1 cellular context compared by ENCODE assay signal in genomic region chr13:41978007-41978406, GRCh38.
A peak's percentile ranks its signal among the peaks of the same experiment; 100 is the strongest.
TF ChIP-seq lines count a peak whose summit lies in the region.

No MANE protein-coding gene starts in this region.

TF ChIP-seq in GM12878, 131 proteins besides CTCF, POLR2A, EP300 and RAD21 (continued from another document):
- TF ChIP-seq, protein P1, sequence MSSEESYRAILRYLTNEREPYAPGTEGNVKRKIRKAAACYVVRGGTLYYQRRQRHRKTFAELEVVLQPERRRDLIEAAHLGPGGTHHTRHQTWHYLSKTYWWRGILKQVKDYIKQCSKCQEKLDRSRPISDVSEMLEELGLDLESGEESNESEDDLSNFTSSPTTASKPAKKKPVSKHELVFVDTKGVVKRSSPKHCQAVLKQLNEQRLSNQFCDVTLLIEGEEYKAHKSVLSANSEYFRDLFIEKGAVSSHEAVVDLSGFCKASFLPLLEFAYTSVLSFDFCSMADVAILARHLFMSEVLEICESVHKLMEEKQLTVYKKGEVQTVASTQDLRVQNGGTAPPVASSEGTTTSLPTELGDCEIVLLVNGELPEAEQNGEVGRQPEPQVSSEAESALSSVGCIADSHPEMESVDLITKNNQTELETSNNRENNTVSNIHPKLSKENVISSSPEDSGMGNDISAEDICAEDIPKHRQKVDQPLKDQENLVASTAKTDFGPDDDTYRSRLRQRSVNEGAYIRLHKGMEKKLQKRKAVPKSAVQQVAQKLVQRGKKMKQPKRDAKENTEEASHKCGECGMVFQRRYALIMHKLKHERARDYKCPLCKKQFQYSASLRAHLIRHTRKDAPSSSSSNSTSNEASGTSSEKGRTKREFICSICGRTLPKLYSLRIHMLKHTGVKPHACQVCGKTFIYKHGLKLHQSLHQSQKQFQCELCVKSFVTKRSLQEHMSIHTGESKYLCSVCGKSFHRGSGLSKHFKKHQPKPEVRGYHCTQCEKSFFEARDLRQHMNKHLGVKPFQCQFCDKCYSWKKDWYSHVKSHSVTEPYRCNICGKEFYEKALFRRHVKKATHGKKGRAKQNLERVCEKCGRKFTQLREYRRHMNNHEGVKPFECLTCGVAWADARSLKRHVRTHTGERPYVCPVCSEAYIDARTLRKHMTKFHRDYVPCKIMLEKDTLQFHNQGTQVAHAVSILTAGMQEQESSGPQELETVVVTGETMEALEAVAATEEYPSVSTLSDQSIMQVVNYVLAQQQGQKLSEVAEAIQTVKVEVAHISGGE (CRISPR knock-in tag; IDR thresholded peaks at IDR 0.05), result no peak
- TF ChIP-seq MLLT1 (IDR thresholded peaks at IDR 0.05) (no peak), YY1 (IDR thresholded peaks at IDR 0.05; ENCODE audit: low read depth, low read length) (peak; percentile 48; the same call in 1 of the 2 replicates), RUNX3 (IDR thresholded peaks at IDR 0.05; ENCODE audit: low read length) (peak; percentile 74), RFX5 (IDR thresholded peaks at IDR 0.05; ENCODE audit: low read depth, low read length) (no peak)
